Comparison of ENCODE assay signal across 12 cellular contexts in genomic region chr4:10102193-10102980, GRCh38. TPM values are rescaled to one million over a fixed set of nuclear protein-coding genes. Genes with fewer than 3 reads are reported as not detected.
DNase-seq lines count a peak whose midpoint lies in the region; ATAC-seq and TF ChIP-seq lines count a peak whose summit lies in the region.
"Had no signal": no experiment of that assay in that cellular context is flagged by ENCODE, and none has a peak within 500 bp of the region (broad histone marks: within the 10 kb centered on the region; RNA-seq: fewer than 3 reads in every experiment).

No MANE protein-coding gene starts in this region.

- no peak overlapping the region for H3K4me2 ChIP-seq in fibroblast of lung (ENCODE audit: extremely low read depth, insufficient read depth, low read length)

- peaks cover 92% of the 10 kb centered on the region for H3K79me2 ChIP-seq in fibroblast of lung (ENCODE audit: control insufficient read depth, insufficient read depth, low read length)

- peak overlapping the region; percentile 69 for H3K4me3 Mint-ChIP-seq in activated T-helper 1 cell treated with anti-CD3 and anti-CD28 coated beads, Interleukin-12 subunit alpha, Interleukin-12 subunit beta, Interleukin-2, Interleukin-4 antibody, amounts not matched to agents 30 ng/mL and 10 ng/mL and 1 ng/mL, durations not matched to agents 14 hours and 24 hours and 36 hours
- H3K4me3 Mint-ChIP-seq in stimulated activated memory B cell treated with anti-CD40 and anti-IgM and Interleukin-4, amounts not matched to agents 10 μg/mL and 1 μg/mL and 100 μg/mL, for 72 hours, result no peak overlapping the region

- POLR2A ChIA-PET in A673 (lab: Charles Lee; ENCODE audit: low non-redundant PET), result no interaction called here

- no peak overlapping the region for H2AFZ ChIP-seq in fibroblast of lung (ENCODE audit: low read length)

- H4K20me1 ChIP-seq in fibroblast of lung (ENCODE audit: control insufficient read depth, extremely low read depth, insufficient read depth, low read length), result no peaks in the 10 kb centered on the region

- H3K9ac ChIP-seq in fibroblast of lung (ENCODE audit: insufficient read depth, low read length), result no peak overlapping the region

- H3K27ac Mint-ChIP-seq in activated T-helper 1 cell treated with anti-CD3 and anti-CD28 coated beads, Interleukin-12 subunit alpha, Interleukin-12 subunit beta, Interleukin-2, Interleukin-4 antibody, amounts not matched to agents 30 ng/mL and 10 ng/mL and 1 ng/mL, durations not matched to agents 14 hours and 24 hours and 36 hours, result peak overlapping the region; percentile 93
- peak overlapping the region; percentile 64 for H3K27ac Mint-ChIP-seq in stimulated activated memory B cell treated with anti-CD40 and anti-IgM and Interleukin-4, amounts not matched to agents 10 μg/mL and 1 μg/mL and 100 μg/mL, for 72 hours

- no peak for TF ChIP-seq CTCF in fibroblast of lung (conservative IDR thresholded peaks at IDR 0.05 in 1 of 2, IDR thresholded peaks at IDR 0.05 in 1 of 2; ENCODE audit: low read depth in 1 of 2, low read length in 2 of 2)
- TF ChIP-seq CTCF in A673 (conservative IDR thresholded peaks at IDR 0.05; ENCODE audit: low read depth, low read length), result no peak

- no peak overlapping the region for H3K4me3 ChIP-seq in fibroblast of lung (replicated peaks in 1 of 4; ENCODE audit: control extremely low read depth in 1 of 4, insufficient read depth in 1 of 4, low read depth in 3 of 4, low read length in 4 of 4)
- H3K4me3 ChIP-seq in A673 (ENCODE audit: low read depth, low read length, poor library complexity, severe bottlenecking), result no peak overlapping the region
- H3K4me3 ChIP-seq: left lung, SJSA1 had no signal

- peaks cover 99% of the 10 kb centered on the region for H3K4me1 Mint-ChIP-seq in activated T-helper 1 cell treated with anti-CD3 and anti-CD28 coated beads, Interleukin-12 subunit alpha, Interleukin-12 subunit beta, Interleukin-2, Interleukin-4 antibody, amounts not matched to agents 30 ng/mL and 10 ng/mL and 1 ng/mL, durations not matched to agents 14 hours and 24 hours and 36 hours (ENCODE audit: low read depth)
- peaks cover 87% of the 10 kb centered on the region for H3K4me1 Mint-ChIP-seq in stimulated activated memory B cell treated with anti-CD40 and anti-IgM and Interleukin-4, amounts not matched to agents 10 μg/mL and 1 μg/mL and 100 μg/mL, for 72 hours

- CTCF ChIA-PET in A673 (lab: Charles Lee), result no interaction called here

- no peaks in the 10 kb centered on the region for H3K9me3 Mint-ChIP-seq in activated T-helper 1 cell treated with anti-CD3 and anti-CD28 coated beads, Interleukin-12 subunit alpha, Interleukin-12 subunit beta, Interleukin-2, Interleukin-4 antibody, amounts not matched to agents 30 ng/mL and 10 ng/mL and 1 ng/mL, durations not matched to agents 14 hours and 24 hours and 36 hours
- H3K9me3 Mint-ChIP-seq in stimulated activated memory B cell treated with anti-CD40 and anti-IgM and Interleukin-4, amounts not matched to agents 10 μg/mL and 1 μg/mL and 100 μg/mL, for 72 hours, result no peaks in the 10 kb centered on the region

- H3K9me3 ChIP-seq in fibroblast of lung (ENCODE audit: control insufficient read depth, insufficient read depth, low read depth, low read length) (no peaks in the 10 kb centered on the region), A673 (ENCODE audit: low read depth, low read length, poor library complexity, severe bottlenecking) (no peaks in the 10 kb centered on the region)
- H3K9me3 ChIP-seq: left lung, SJSA1 had no signal

- no peaks in the 10 kb centered on the region for H3K27me3 Mint-ChIP-seq in activated T-helper 1 cell treated with anti-CD3 and anti-CD28 coated beads, Interleukin-12 subunit alpha, Interleukin-12 subunit beta, Interleukin-2, Interleukin-4 antibody, amounts not matched to agents 30 ng/mL and 10 ng/mL and 1 ng/mL, durations not matched to agents 14 hours and 24 hours and 36 hours (ENCODE audit: insufficient read depth)
- no peaks in the 10 kb centered on the region for H3K27me3 Mint-ChIP-seq in stimulated activated memory B cell treated with anti-CD40 and anti-IgM and Interleukin-4, amounts not matched to agents 10 μg/mL and 1 μg/mL and 100 μg/mL, for 72 hours

- H3K4me1 ChIP-seq in fibroblast of lung (ENCODE audit: control insufficient read depth, extremely low read depth, insufficient read depth, low read length) (peaks cover 43% of the 10 kb centered on the region), A673 (ENCODE audit: insufficient read depth, low read length, poor library complexity, severe bottlenecking) (no peaks in the 10 kb centered on the region)

- no TSS peak for BruUV-seq in A673 (replicated peaks; lab: Mats Ljungman, UMichigan)

- ATAC-seq in stimulated activated memory B cell treated with anti-CD40 and anti-IgM and Interleukin-4, amounts not matched to agents 10 μg/mL and 1 μg/mL and 100 μg/mL, for 72 hours, result no peak
- ATAC-seq in HG02798 (IDR thresholded peaks at IDR 0.05; ENCODE audit: poor library complexity, unreplicated experiment), result no peak
- ATAC-seq: left lung had no signal

- H3K36me3 Mint-ChIP-seq in activated T-helper 1 cell treated with anti-CD3 and anti-CD28 coated beads, Interleukin-12 subunit alpha, Interleukin-12 subunit beta, Interleukin-2, Interleukin-4 antibody, amounts not matched to agents 30 ng/mL and 10 ng/mL and 1 ng/mL, durations not matched to agents 14 hours and 24 hours and 36 hours (ENCODE audit: low read depth), result peaks cover 76% of the 10 kb centered on the region
- peaks cover 64% of the 10 kb centered on the region for H3K36me3 Mint-ChIP-seq in stimulated activated memory B cell treated with anti-CD40 and anti-IgM and Interleukin-4, amounts not matched to agents 10 μg/mL and 1 μg/mL and 100 μg/mL, for 72 hours

- H3K27ac ChIP-seq in fibroblast of lung (ENCODE audit: insufficient read depth, low read length) (peak overlapping the region; percentile 43), A673 (ENCODE audit: low read depth, low read length, poor library complexity, severe bottlenecking) (no peak overlapping the region)
- H3K27ac ChIP-seq: 22Rv1, left lung, SJSA1 had no signal

- H3K27me3 ChIP-seq in fibroblast of lung (ENCODE audit: control insufficient read depth, insufficient read depth, low read length), result no peaks in the 10 kb centered on the region
- no peaks in the 10 kb centered on the region for H3K27me3 ChIP-seq in A673 (replicated peaks; ENCODE audit: insufficient read depth, low read depth, low read length, poor library complexity)
- H3K27me3 ChIP-seq: left lung, SJSA1 had no signal

- peak; percentile 42 for DNase-seq in NCI-H146 (lab: John Stamatoyannopoulos, UW)
- DNase-seq in NCI-H146 treated with DMSO at 0.1 percent for 48 hours (lab: John Stamatoyannopoulos, UW; ENCODE audit: unreplicated experiment), result no peak
- no peak for DNase-seq in activated T-helper 1 cell treated with anti-CD3 and anti-CD28 coated beads, Interleukin-12 subunit alpha, Interleukin-12 subunit beta, Interleukin-2, Interleukin-4 antibody, amounts not matched to agents 30 ng/mL and 10 ng/mL and 1 ng/mL, durations not matched to agents 14 hours and 24 hours and 36 hours (ENCODE audit: low spot score)
- DNase-seq in fibroblast of lung (ENCODE audit: low read depth in 2 of 2), result peak in 1 of 2 donors; percentile 57
- no peak for DNase-seq in A673 (ENCODE audit: low spot score)
- DNase-seq in ecto neural progenitor cell (ENCODE audit: low spot score), result no peak
- DNase-seq: NCI-H2227 treated with DMSO at 0.1 percent for 48 hours had no signal

- H3K36me3 ChIP-seq in fibroblast of lung (ENCODE audit: control insufficient read depth, insufficient read depth, low read length) (peaks cover 38% of the 10 kb centered on the region), A673 (ENCODE audit: insufficient read depth, low read length, poor library complexity, severe bottlenecking) (peaks cover 10% of the 10 kb centered on the region)

- intact Hi-C loops in activated T-helper 1 cell treated with anti-CD3 and anti-CD28 coated beads, Interleukin-12 subunit alpha, Interleukin-12 subunit beta, Interleukin-2, Interleukin-4 antibody, amounts not matched to agents 30 ng/mL and 10 ng/mL and 1 ng/mL, durations not matched to agents 14 hours and 24 hours and 36 hours (cut with micrococcal nuclease), result loop anchor here (10.0 kb wide), 1 partner anchor 338 kb away; no protein-coding TSS in a partner anchor
- intact Hi-C loops in A673 (cut with micrococcal nuclease; ENCODE audit: unreplicated experiment), result no loop called here

RNA-seq across cellular contexts. Expression of gene WDR1, which starts 14.2 kb away (rescaled TPM):
- 449 and 453 TPM in 2 replicates for total RNA-seq in activated T-helper 1 cell treated with anti-CD3 and anti-CD28 coated beads, Interleukin-12 subunit alpha, Interleukin-12 subunit beta, Interleukin-2, Interleukin-4 antibody, amounts not matched to agents 30 ng/mL and 10 ng/mL and 1 ng/mL, durations not matched to agents 14 hours and 24 hours and 36 hours
- total RNA-seq in fibroblast of lung, result 265 and 331 TPM in 2 replicates
- polyA plus RNA-seq in fibroblast of lung, result 720 and 751 TPM in 2 replicates
- polyA plus RNA-seq in fibroblast of lung (2012), result 657 and 688 TPM in 2 replicates
- 995 and 1,193 TPM in 2 replicates for polyA minus RNA-seq in fibroblast of lung (ENCODE audit: low replicate concordance)
- 196 and 227 TPM in 2 replicates for total RNA-seq in A673 (2021)
